Comparison of ENCODE assay signal across 1 cellular context in the genomic region with DNA sequence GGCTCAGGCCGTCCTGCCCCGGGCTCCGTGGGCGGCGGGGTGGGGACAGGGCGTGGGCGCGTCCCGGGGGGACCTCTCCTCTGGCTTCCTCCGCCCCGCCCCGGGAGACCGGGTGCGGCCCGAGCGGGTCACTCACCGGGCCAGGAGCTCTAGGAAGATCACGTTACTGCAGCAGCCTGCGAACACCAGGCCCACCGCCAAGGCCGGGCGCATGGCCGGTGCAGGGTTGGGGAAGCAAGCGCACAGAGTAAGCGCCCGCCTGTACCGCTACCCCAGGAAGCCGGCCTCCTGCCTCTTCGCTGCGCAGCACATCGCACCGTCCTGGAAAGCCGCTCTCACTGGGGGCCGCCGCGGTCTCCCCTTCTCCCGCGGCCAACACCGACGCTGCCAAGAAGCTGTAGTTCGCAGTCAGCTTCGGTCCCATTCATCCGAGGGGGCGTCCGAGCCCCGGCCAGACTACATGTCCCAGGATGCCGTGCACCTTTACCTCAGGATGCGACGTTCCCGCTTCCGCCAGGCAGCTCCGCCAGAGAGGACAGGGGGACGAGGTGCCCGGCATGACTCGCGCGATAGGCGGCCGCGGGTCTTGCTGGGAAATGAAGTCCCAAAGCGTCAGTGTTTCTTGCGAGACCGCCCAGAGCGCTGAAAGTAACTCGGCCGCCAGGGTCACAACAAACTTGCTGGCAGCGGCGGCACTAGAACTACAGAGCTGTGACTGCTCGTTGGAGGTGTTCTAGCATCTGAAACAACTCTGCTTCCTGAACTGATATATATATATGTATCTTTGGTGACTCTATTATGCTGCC.
TF ChIP-seq lines count a peak whose summit lies in the region.

A gene with protein sequence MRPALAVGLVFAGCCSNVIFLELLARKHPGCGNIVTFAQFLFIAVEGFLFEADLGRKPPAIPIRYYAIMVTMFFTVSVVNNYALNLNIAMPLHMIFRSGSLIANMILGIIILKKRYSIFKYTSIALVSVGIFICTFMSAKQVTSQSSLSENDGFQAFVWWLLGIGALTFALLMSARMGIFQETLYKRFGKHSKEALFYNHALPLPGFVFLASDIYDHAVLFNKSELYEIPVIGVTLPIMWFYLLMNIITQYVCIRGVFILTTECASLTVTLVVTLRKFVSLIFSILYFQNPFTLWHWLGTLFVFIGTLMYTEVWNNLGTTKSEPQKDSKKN (minus strand): TSS at position 392 of the 806 bp plus-strand sequence. CDS start 179 bp downstream, at position 213.

TF ChIP-seq in HEK293, 187 proteins besides CTCF, POLR2A, EP300 and RAD21 (continued from another document):
- TF ChIP-seq, protein P1, sequence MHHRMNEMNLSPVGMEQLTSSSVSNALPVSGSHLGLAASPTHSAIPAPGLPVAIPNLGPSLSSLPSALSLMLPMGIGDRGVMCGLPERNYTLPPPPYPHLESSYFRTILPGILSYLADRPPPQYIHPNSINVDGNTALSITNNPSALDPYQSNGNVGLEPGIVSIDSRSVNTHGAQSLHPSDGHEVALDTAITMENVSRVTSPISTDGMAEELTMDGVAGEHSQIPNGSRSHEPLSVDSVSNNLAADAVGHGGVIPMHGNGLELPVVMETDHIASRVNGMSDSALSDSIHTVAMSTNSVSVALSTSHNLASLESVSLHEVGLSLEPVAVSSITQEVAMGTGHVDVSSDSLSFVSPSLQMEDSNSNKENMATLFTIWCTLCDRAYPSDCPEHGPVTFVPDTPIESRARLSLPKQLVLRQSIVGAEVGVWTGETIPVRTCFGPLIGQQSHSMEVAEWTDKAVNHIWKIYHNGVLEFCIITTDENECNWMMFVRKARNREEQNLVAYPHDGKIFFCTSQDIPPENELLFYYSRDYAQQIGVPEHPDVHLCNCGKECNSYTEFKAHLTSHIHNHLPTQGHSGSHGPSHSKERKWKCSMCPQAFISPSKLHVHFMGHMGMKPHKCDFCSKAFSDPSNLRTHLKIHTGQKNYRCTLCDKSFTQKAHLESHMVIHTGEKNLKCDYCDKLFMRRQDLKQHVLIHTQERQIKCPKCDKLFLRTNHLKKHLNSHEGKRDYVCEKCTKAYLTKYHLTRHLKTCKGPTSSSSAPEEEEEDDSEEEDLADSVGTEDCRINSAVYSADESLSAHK (tag by site-specific recombination; IDR thresholded peaks at IDR 0.05) = 0 out of 2 replicates have a peak, but pooled peaks have one; percentile 8
- TF ChIP-seq KLF7 (tag by site-specific recombination; IDR thresholded peaks at IDR 0.05; ENCODE audit: borderline replicate concordance) = peak; percentile 88
- TF ChIP-seq ZNF2 (tag by site-specific recombination; IDR thresholded peaks at IDR 0.05) = peak; percentile 72
- TF ChIP-seq ZFP37 (tag by site-specific recombination; IDR thresholded peaks at IDR 0.05) = peak; percentile 90
- TF ChIP-seq ZXDB (tag by site-specific recombination; IDR thresholded peaks at IDR 0.05) = peak; percentile 86
- peak; percentile 39; the same call in 1 of the 2 replicates for TF ChIP-seq TRIM28 (IDR thresholded peaks at IDR 0.05; ENCODE audit: borderline replicate concordance, low read length)
- peak; percentile 63; the same call in 1 of the 2 replicates for TF ChIP-seq ZEB2 (tag by site-specific recombination; IDR thresholded peaks at IDR 0.05)
- peak; percentile 25; the same call in 1 of the 2 replicates for TF ChIP-seq ZNF366 (tag by site-specific recombination; conservative IDR thresholded peaks at IDR 0.05)
- TF ChIP-seq OVOL3 (tag by site-specific recombination; IDR thresholded peaks at IDR 0.05) = peak; percentile 45; the same call in 1 of the 2 replicates
- no peak for TF ChIP-seq BCL11B (tag by site-specific recombination; IDR thresholded peaks at IDR 0.05; ENCODE audit: low read depth)
- TF ChIP-seq KLF16 (tag by site-specific recombination; IDR thresholded peaks at IDR 0.05) = peak; percentile 66
- peak; percentile 99 for TF ChIP-seq KLF1 (tag by site-specific recombination; IDR thresholded peaks at IDR 0.05)
- peak; percentile 25; the same call in 1 of the 2 replicates for TF ChIP-seq ZNF777 (tag by site-specific recombination; IDR thresholded peaks at IDR 0.05; ENCODE audit: borderline replicate concordance)
- peak; percentile 46; the same call in 1 of the 2 replicates for TF ChIP-seq ZNF10 (tag by site-specific recombination; IDR thresholded peaks at IDR 0.05)
- TF ChIP-seq, protein P2, sequence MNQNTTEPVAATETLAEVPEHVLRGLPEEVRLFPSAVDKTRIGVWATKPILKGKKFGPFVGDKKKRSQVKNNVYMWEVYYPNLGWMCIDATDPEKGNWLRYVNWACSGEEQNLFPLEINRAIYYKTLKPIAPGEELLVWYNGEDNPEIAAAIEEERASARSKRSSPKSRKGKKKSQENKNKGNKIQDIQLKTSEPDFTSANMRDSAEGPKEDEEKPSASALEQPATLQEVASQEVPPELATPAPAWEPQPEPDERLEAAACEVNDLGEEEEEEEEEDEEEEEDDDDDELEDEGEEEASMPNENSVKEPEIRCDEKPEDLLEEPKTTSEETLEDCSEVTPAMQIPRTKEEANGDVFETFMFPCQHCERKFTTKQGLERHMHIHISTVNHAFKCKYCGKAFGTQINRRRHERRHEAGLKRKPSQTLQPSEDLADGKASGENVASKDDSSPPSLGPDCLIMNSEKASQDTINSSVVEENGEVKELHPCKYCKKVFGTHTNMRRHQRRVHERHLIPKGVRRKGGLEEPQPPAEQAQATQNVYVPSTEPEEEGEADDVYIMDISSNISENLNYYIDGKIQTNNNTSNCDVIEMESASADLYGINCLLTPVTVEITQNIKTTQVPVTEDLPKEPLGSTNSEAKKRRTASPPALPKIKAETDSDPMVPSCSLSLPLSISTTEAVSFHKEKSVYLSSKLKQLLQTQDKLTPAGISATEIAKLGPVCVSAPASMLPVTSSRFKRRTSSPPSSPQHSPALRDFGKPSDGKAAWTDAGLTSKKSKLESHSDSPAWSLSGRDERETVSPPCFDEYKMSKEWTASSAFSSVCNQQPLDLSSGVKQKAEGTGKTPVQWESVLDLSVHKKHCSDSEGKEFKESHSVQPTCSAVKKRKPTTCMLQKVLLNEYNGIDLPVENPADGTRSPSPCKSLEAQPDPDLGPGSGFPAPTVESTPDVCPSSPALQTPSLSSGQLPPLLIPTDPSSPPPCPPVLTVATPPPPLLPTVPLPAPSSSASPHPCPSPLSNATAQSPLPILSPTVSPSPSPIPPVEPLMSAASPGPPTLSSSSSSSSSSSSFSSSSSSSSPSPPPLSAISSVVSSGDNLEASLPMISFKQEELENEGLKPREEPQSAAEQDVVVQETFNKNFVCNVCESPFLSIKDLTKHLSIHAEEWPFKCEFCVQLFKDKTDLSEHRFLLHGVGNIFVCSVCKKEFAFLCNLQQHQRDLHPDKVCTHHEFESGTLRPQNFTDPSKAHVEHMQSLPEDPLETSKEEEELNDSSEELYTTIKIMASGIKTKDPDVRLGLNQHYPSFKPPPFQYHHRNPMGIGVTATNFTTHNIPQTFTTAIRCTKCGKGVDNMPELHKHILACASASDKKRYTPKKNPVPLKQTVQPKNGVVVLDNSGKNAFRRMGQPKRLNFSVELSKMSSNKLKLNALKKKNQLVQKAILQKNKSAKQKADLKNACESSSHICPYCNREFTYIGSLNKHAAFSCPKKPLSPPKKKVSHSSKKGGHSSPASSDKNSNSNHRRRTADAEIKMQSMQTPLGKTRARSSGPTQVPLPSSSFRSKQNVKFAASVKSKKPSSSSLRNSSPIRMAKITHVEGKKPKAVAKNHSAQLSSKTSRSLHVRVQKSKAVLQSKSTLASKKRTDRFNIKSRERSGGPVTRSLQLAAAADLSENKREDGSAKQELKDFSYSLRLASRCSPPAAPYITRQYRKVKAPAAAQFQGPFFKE (tag by site-specific recombination; IDR thresholded peaks at IDR 0.05; ENCODE audit: borderline replicate concordance) = no peak
- 0 out of 2 replicates have a peak, but pooled peaks have one; percentile 58 for TF ChIP-seq ZFP69B (tag by site-specific recombination; IDR thresholded peaks at IDR 0.05)
- TF ChIP-seq, protein P3, sequence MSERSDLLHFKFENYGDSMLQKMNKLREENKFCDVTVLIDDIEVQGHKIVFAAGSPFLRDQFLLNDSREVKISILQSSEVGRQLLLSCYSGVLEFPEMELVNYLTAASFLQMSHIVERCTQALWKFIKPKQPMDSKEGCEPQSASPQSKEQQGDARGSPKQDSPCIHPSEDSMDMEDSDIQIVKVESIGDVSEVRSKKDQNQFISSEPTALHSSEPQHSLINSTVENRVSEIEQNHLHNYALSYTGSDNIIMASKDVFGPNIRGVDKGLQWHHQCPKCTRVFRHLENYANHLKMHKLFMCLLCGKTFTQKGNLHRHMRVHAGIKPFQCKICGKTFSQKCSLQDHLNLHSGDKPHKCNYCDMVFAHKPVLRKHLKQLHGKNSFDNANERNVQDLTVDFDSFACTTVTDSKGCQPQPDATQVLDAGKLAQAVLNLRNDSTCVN (tag by site-specific recombination; optimal IDR thresholded peaks at IDR 0.05) = peak; percentile 81
- TF ChIP-seq ZNF791 (tag by site-specific recombination; IDR thresholded peaks at IDR 0.05) = no peak
- no peak for TF ChIP-seq ZNF140 (tag by site-specific recombination; IDR thresholded peaks at IDR 0.05)
- 0 out of 2 replicates have a peak, but pooled peaks have one; percentile 51 for TF ChIP-seq SP7 (tag by site-specific recombination; IDR thresholded peaks at IDR 0.05)
- TF ChIP-seq ZNF561 (tag by site-specific recombination; IDR thresholded peaks at IDR 0.05; ENCODE audit: borderline replicate concordance) = peak; percentile 15; the same call in 1 of the 2 replicates
- no peak for TF ChIP-seq ZNF621 (tag by site-specific recombination; IDR thresholded peaks at IDR 0.05)
- peak; percentile 48; the same call in 1 of the 2 replicates for TF ChIP-seq ZBTB8A (tag by site-specific recombination; IDR thresholded peaks at IDR 0.05)
- TF ChIP-seq ZFHX2 (tag by site-specific recombination; conservative IDR thresholded peaks at IDR 0.05) = peak; percentile 84
- TF ChIP-seq, protein P4, sequence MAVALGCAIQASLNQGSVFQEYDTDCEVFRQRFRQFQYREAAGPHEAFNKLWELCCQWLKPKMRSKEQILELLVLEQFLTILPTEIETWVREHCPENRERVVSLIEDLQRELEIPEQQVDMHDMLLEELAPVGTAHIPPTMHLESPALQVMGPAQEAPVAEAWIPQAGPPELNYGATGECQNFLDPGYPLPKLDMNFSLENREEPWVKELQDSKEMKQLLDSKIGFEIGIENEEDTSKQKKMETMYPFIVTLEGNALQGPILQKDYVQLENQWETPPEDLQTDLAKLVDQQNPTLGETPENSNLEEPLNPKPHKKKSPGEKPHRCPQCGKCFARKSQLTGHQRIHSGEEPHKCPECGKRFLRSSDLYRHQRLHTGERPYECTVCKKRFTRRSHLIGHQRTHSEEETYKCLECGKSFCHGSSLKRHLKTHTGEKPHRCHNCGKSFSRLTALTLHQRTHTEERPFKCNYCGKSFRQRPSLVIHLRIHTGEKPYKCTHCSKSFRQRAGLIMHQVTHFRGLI (tag by site-specific recombination; IDR thresholded peaks at IDR 0.05) = peak; percentile 50; the same call in 1 of the 2 replicates
- peak; percentile 97 for TF ChIP-seq ZNF335 (tag by site-specific recombination; conservative IDR thresholded peaks at IDR 0.05)
- no peak for TF ChIP-seq ZNF544 (tag by site-specific recombination; IDR thresholded peaks at IDR 0.05)
- TF ChIP-seq, protein P5, sequence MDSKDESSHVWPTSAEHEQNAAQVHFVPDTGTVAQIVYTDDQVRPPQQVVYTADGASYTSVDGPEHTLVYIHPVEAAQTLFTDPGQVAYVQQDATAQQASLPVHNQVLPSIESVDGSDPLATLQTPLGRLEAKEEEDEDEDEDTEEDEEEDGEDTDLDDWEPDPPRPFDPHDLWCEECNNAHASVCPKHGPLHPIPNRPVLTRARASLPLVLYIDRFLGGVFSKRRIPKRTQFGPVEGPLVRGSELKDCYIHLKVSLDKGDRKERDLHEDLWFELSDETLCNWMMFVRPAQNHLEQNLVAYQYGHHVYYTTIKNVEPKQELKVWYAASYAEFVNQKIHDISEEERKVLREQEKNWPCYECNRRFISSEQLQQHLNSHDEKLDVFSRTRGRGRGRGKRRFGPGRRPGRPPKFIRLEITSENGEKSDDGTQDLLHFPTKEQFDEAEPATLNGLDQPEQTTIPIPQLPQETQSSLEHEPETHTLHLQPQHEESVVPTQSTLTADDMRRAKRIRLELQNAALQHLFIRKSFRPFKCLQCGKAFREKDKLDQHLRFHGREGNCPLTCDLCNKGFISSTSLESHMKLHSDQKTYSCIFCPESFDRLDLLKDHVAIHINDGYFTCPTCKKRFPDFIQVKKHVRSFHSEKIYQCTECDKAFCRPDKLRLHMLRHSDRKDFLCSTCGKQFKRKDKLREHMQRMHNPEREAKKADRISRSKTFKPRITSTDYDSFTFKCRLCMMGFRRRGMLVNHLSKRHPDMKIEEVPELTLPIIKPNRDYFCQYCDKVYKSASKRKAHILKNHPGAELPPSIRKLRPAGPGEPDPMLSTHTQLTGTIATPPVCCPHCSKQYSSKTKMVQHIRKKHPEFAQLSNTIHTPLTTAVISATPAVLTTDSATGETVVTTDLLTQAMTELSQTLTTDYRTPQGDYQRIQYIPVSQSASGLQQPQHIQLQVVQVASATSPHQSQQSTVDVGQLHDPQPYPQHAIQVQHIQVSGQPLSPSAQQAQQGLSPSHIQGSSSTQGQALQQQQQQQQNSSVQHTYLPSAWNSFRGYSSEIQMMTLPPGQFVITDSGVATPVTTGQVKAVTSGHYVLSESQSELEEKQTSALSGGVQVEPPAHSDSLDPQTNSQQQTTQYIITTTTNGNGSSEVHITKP (tag by site-specific recombination; IDR thresholded peaks at IDR 0.05) = peak; percentile 89
- TF ChIP-seq, protein P6, sequence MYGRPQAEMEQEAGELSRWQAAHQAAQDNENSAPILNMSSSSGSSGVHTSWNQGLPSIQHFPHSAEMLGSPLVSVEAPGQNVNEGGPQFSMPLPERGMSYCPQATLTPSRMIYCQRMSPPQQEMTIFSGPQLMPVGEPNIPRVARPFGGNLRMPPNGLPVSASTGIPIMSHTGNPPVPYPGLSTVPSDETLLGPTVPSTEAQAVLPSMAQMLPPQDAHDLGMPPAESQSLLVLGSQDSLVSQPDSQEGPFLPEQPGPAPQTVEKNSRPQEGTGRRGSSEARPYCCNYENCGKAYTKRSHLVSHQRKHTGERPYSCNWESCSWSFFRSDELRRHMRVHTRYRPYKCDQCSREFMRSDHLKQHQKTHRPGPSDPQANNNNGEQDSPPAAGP (tag by site-specific recombination; IDR thresholded peaks at IDR 0.05) = peak; percentile 56; the same call in 1 of the 2 replicates
- TF ChIP-seq ZNF76 (tag by site-specific recombination; IDR thresholded peaks at IDR 0.05; ENCODE audit: borderline replicate concordance, low read depth) = peak; percentile 99
- peak; percentile 62 for TF ChIP-seq GLIS1 (tag by site-specific recombination; IDR thresholded peaks at IDR 0.05)
- TF ChIP-seq ZNF521 (tag by site-specific recombination; IDR thresholded peaks at IDR 0.05) = no peak
- peak; percentile 78 for TF ChIP-seq SP3 (tag by site-specific recombination; IDR thresholded peaks at IDR 0.05)
TF ChIP-seq in HEK293: peak in this region for 57.
